Comparison of ENCODE assay signal across 1 cellular context in the genomic region with DNA sequence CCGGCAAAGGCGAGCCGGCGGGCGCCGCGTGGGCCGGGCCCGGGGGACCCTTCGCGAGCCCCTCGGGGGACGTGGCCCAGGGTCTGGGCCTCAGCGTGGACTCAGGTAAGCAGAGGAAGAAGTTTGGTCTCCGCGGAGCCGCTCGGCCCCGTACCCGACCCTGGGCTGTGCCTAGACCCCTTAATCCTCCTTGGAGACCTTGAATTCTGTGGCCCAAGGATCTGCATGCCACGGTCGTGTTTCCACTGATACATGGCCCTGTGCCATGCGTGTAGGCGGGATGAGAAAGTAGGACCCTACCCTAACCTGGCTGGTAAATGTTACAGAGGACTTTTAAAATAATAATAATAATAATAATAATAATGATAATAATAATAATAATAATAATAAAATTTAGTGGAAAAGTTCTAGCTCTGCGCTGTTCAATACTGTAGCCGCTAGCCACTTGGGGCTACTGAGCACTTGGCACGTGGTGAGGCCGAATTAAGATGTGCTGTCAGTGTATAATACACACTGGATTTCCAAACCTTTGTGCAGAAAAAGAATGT.
TF ChIP-seq lines count a peak whose summit lies in the region.

No MANE protein-coding gene starts in this region.

TF ChIP-seq in HEK293, 187 proteins besides CTCF, POLR2A, EP300 and RAD21 (continued from another document):
- TF ChIP-seq REST (tag by site-specific recombination; IDR thresholded peaks at IDR 0.05) = no peak
